9 cellular contexts compared by ENCODE assay signal in the genomic region with DNA sequence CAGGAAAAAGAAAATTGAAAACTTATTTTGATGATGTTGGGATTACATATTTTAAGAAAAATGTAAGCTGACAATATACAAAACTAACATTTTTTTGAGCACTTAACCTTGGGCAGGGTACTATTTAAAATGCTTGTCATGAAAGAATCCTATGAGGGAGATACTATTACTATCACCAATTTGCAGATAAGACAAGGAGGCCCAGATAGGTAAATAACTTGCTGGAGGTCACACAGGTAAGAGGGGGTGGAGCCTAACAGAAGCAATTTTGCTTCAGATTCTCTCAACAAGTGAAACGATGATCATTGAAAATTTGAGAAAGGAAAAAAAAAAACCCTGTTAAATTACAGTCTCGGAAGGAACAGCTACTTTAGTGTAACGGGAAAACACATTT. TPM values are rescaled to one million over a fixed set of nuclear protein-coding genes. Genes with fewer than 3 reads are reported as not detected.
DNase-seq lines count a peak whose midpoint lies in the region; ATAC-seq and TF ChIP-seq lines count a peak whose summit lies in the region.
"Had no signal": no experiment of that assay in that cellular context is flagged by ENCODE, and none has a peak within 500 bp of the region (broad histone marks: within the 10 kb centered on the region; RNA-seq: fewer than 3 reads in every experiment).

No MANE protein-coding gene starts in this region.

- H3K9me3 ChIP-seq in Caco-2: no peaks in the 10 kb centered on the region
- H3K9me3 ChIP-seq in neural cell (ENCODE audit: low read length): no peaks in the 10 kb centered on the region

- CTCF ChIA-PET in Caco-2 (lab: Charles Lee): no interaction called here

- intact Hi-C loops in Caco-2 (cut with micrococcal nuclease; ENCODE audit: unreplicated experiment): loop anchor here (5.0 kb wide), 1 partner anchor 67 kb away; no protein-coding TSS in a partner anchor

- H3K4me3 ChIP-seq in Caco-2 (ENCODE audit: low read depth, low read length): peak overlapping the region; percentile 74
- H3K4me3 ChIP-seq in neural cell (ENCODE audit: low read length): peak overlapping the region; percentile 72

- H3K4me3 Mint-ChIP-seq in Caco-2 (ENCODE audit: unreplicated experiment) (peak overlapping the region; percentile 82), chondrocyte (ENCODE audit: unreplicated experiment) (peak overlapping the region; percentile 95)

- H3K4me1 Mint-ChIP-seq in Caco-2 (ENCODE audit: low read depth, unreplicated experiment) (peaks cover 16% of the 10 kb centered on the region), chondrocyte (ENCODE audit: low read depth) (peaks cover 35% of the 10 kb centered on the region)

- H3K9ac ChIP-seq in neural cell (ENCODE audit: low read length): no peak overlapping the region

- TF ChIP-seq CTCF in Caco-2 (IDR thresholded peaks at IDR 0.05; ENCODE audit: insufficient read depth in 1 of 2, low read depth in 1 of 2, low read length in 1 of 2, severe bottlenecking in 1 of 2, unreplicated experiment in 1 of 2) (no peak), chondrocyte (IDR thresholded peaks at IDR 0.05) (no peak), neural cell (IDR thresholded peaks at IDR 0.05; ENCODE audit: poor library complexity, severe bottlenecking) (no peak)

- peak overlapping the region; percentile 98 for H3K27ac Mint-ChIP-seq in Caco-2 (ENCODE audit: unreplicated experiment)
- H3K27ac Mint-ChIP-seq in chondrocyte (ENCODE audit: unreplicated experiment): peak overlapping the region; percentile 66

- BruUV-seq in Caco-2 (replicated peaks; lab: Mats Ljungman, UMichigan): no TSS peak

- peaks cover 54% of the 10 kb centered on the region for H3K79me2 ChIP-seq in neural cell (replicated peaks; ENCODE audit: insufficient read depth, low read length)

- H3K36me3 Mint-ChIP-seq in Caco-2 (ENCODE audit: insufficient read depth, unreplicated experiment) (peaks cover 70% of the 10 kb centered on the region), chondrocyte (ENCODE audit: low read depth) (peaks cover 10% of the 10 kb centered on the region)

- ATAC-seq in GM18867 (IDR thresholded peaks at IDR 0.05; ENCODE audit: unreplicated experiment): no peak
- ATAC-seq in GM19452 (IDR thresholded peaks at IDR 0.05; ENCODE audit: unreplicated experiment): no peak

- no peaks in the 10 kb centered on the region for H3K27me3 ChIP-seq in Caco-2 (replicated peaks; ENCODE audit: control insufficient read depth, insufficient read depth, low read length)
- no peaks in the 10 kb centered on the region for H3K27me3 ChIP-seq in neural cell (ENCODE audit: insufficient read depth, low read depth, low read length)

- peak overlapping the region; percentile 22 for H3K4me2 ChIP-seq in neural cell (ENCODE audit: low read length)

- no peaks in the 10 kb centered on the region for H3K9me2 ChIP-seq in neural cell (ENCODE audit: insufficient read depth, low read length)

- peaks cover 10% of the 10 kb centered on the region for H3K9me3 Mint-ChIP-seq in Caco-2 (ENCODE audit: unreplicated experiment)
- no peaks in the 10 kb centered on the region for H3K9me3 Mint-ChIP-seq in chondrocyte (ENCODE audit: low read depth)

- H3K36me3 ChIP-seq in Caco-2 (ENCODE audit: control insufficient read depth, insufficient read depth, low read length) (no peaks in the 10 kb centered on the region; the same call in 1 of the 2 replicates), neural cell (ENCODE audit: insufficient read depth, low read length) (no peaks in the 10 kb centered on the region)

- H4K20me1 ChIP-seq in neural cell (ENCODE audit: insufficient read depth): peaks cover 3% of the 10 kb centered on the region

- POLR2A ChIA-PET in Caco-2 (lab: Charles Lee): no interaction called here

- H3K4me1 ChIP-seq in Caco-2: peaks cover 18% of the 10 kb centered on the region

- no peak overlapping the region for H2AFZ ChIP-seq in neural cell (ENCODE audit: low read depth, low read length)

- H3K27me3 Mint-ChIP-seq in Caco-2 (ENCODE audit: insufficient read depth, unreplicated experiment) (no peaks in the 10 kb centered on the region), chondrocyte (ENCODE audit: low read depth) (no peaks in the 10 kb centered on the region)

- peak in 1 of 2 experiments; percentile 29 for DNase-seq in Caco-2
- DNase-seq in NAMALWA (ENCODE audit: low spot score): peak; percentile 32
- DNase-seq in chondrocyte (ENCODE audit: low spot score): no peak
- DNase-seq in stimulated activated CD4-positive, alpha-beta T cell treated with anti-CD3 and anti-CD28 coated beads, Interleukin-4, amount 100 ng/mL, for 4 hours: no peak
- DNase-seq in NCI-H82 treated with DMSO at 0.1 percent for 48 hours (lab: John Stamatoyannopoulos, UW; ENCODE audit: unreplicated experiment): no peak
- DNase-seq: stimulated activated CD4-positive, alpha-beta T cell treated with anti-CD3 and anti-CD28 coated beads, Interleukin-4, amount 100 ng/mL, for 1 hour had no signal

- H3K27ac ChIP-seq in neural cell (ENCODE audit: low read length): no peak overlapping the region

- no peak for TF ChIP-seq EP300 in neural cell (conservative IDR thresholded peaks at IDR 0.05; ENCODE audit: poor library complexity, severe bottlenecking)

- H3F3A ChIP-seq in neural cell (ENCODE audit: insufficient read depth, low read length, poor library complexity, severe bottlenecking): no peaks in the 10 kb centered on the region

- no peak for TF ChIP-seq RAD21 in neural cell (conservative IDR thresholded peaks at IDR 0.05)

TF ChIP-seq in neural cell, 6 proteins besides CTCF, POLR2A, EP300 and RAD21:
- TF ChIP-seq EZH2 (IDR thresholded peaks at IDR 0.05; ENCODE audit: borderline replicate concordance, insufficient read depth, low read length, poor library complexity, severe bottlenecking) (no peak), SMC3 (conservative IDR thresholded peaks at IDR 0.05; ENCODE audit: poor library complexity) (no peak), POLR2AphosphoS5 (IDR thresholded peaks at IDR 0.05) (no peak), MXI1 (conservative IDR thresholded peaks at IDR 0.05; ENCODE audit: poor library complexity, severe bottlenecking) (no peak), TAF1 (IDR thresholded peaks at IDR 0.05; ENCODE audit: low read depth) (no peak)
- TF ChIP-seq, protein P1, sequence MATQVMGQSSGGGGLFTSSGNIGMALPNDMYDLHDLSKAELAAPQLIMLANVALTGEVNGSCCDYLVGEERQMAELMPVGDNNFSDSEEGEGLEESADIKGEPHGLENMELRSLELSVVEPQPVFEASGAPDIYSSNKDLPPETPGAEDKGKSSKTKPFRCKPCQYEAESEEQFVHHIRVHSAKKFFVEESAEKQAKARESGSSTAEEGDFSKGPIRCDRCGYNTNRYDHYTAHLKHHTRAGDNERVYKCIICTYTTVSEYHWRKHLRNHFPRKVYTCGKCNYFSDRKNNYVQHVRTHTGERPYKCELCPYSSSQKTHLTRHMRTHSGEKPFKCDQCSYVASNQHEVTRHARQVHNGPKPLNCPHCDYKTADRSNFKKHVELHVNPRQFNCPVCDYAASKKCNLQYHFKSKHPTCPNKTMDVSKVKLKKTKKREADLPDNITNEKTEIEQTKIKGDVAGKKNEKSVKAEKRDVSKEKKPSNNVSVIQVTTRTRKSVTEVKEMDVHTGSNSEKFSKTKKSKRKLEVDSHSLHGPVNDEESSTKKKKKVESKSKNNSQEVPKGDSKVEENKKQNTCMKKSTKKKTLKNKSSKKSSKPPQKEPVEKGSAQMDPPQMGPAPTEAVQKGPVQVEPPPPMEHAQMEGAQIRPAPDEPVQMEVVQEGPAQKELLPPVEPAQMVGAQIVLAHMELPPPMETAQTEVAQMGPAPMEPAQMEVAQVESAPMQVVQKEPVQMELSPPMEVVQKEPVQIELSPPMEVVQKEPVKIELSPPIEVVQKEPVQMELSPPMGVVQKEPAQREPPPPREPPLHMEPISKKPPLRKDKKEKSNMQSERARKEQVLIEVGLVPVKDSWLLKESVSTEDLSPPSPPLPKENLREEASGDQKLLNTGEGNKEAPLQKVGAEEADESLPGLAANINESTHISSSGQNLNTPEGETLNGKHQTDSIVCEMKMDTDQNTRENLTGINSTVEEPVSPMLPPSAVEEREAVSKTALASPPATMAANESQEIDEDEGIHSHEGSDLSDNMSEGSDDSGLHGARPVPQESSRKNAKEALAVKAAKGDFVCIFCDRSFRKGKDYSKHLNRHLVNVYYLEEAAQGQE (IDR thresholded peaks at IDR 0.05; ENCODE audit: borderline replicate concordance): no peak

RNA-seq across cellular contexts. Expression of a gene that starts 1.2 kb away (rescaled TPM):
- 134 and 147 TPM in 2 replicates for total RNA-seq in Caco-2 (2022)
- total RNA-seq in chondrocyte: 56.4 to 69.8 TPM (median 58.2 TPM) in 3 replicates
- 87.5 and 107 TPM in 2 replicates for polyA plus RNA-seq in neural cell
- polyA minus RNA-seq in neural cell: 82.3 and 110 TPM in 2 replicates

RNA-seq across cellular contexts. Expression of a gene that starts 2.1 kb away (rescaled TPM):
- 220 and 273 TPM in 2 replicates for total RNA-seq in Caco-2 (2022)
- 216 to 269 TPM (median 220 TPM) in 3 replicates for total RNA-seq in chondrocyte
- 121 and 123 TPM in 2 replicates for polyA plus RNA-seq in neural cell
- 221 and 290 TPM in 2 replicates for polyA minus RNA-seq in neural cell

RNA-seq across cellular contexts. Expression of a gene that starts 47.8 kb away (rescaled TPM):
- total RNA-seq in Caco-2 (2022) (36.2 and 36.4 TPM in 2 replicates), chondrocyte (17.9 to 23.9 TPM (median 18.7 TPM) in 3 replicates)
- 46.2 and 56.6 TPM in 2 replicates for polyA plus RNA-seq in neural cell
- 22.9 and 23.6 TPM in 2 replicates for polyA minus RNA-seq in neural cell

RNA-seq across cellular contexts. Expression of a gene that starts 49.2 kb away (rescaled TPM):
- total RNA-seq in Caco-2 (2022): 2.5 and 2.7 TPM in 2 replicates
- 2.4 to 3.5 TPM (median 2.6 TPM) in 3 replicates for total RNA-seq in chondrocyte
- polyA plus RNA-seq in neural cell: 5.5 and 6.0 TPM in 2 replicates
- polyA minus RNA-seq in neural cell: 9.8 and 10.5 TPM in 2 replicates
